15 cellular contexts compared by ENCODE assay signal in the genomic region with DNA sequence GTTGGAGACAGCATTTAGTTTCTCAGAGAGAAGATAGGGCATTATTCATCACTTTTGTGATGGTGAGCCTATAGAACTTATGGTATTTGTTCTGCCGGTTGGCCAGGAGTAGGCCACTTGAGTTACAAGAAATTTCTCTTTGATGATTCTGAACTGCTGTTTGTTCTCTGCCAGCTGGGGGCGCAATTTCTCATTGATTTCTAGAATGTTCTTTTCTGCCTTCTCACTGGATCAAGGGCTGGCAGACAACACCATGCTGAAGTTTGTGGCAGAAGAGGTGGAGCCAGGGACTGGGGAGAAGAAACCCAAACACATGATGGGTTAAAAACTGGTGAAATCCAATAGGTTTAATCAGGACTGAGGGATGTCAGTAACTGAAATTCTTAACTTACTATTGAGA.
DNase-seq lines count a peak whose midpoint lies in the region; ATAC-seq, FAIRE-seq and TF ChIP-seq lines count a peak whose summit lies in the region.
"Had no signal": no experiment of that assay in that cellular context is flagged by ENCODE, and none has a peak within 500 bp of the region (broad histone marks: within the 10 kb centered on the region; RNA-seq: fewer than 3 reads in every experiment).

No MANE protein-coding gene starts in this region.

- no peak overlapping the region for H3K4me3 ChIP-seq in cardiac muscle cell
- H3K4me3 ChIP-seq in HL-60 (replicated peaks; ENCODE audit: insufficient read depth, low read length), result no peak overlapping the region
- H3K4me3 ChIP-seq in upper lobe of right lung, result no peak overlapping the region
- H3K4me3 ChIP-seq in tibial nerve, result no peak overlapping the region
- H3K4me3 ChIP-seq: coronary artery, MG63 had no signal

- TF ChIP-seq CTCF in cardiac muscle cell (IDR thresholded peaks at IDR 0.05; ENCODE audit: low read depth, low read length), result peak; percentile 17
- peak; percentile 3 for TF ChIP-seq CTCF in HL-60 (IDR thresholded peaks at IDR 0.05; ENCODE audit: insufficient read depth, low read length)
- TF ChIP-seq CTCF in upper lobe of right lung (IDR thresholded peaks at IDR 0.05), result peak; percentile 12
- no peak for TF ChIP-seq CTCF in tibial nerve (IDR thresholded peaks at IDR 0.05)

- H3K36me3 ChIP-seq in cardiac muscle cell (no peaks in the 10 kb centered on the region), upper lobe of right lung (no peaks in the 10 kb centered on the region), tibial nerve (no peaks in the 10 kb centered on the region)
- H3K36me3 ChIP-seq: MG63 had no signal

- FAIRE-seq in TTC549 (lab: Jason Lieb, UNC), result peak; percentile 50
- no peak for FAIRE-seq in GM12892 (lab: Jason Lieb, UNC)

- DNase-seq in cardiac muscle cell (ENCODE audit: low read depth in 1 of 2, low spot score in 1 of 2) (peak in 1 of 2 donors; percentile 24), cardiac septum (ENCODE audit: low spot score) (no peak), HL-60 (ENCODE audit: low read depth in 1 of 2, low spot score in 1 of 2) (peak in 1 of 2 experiments; percentile 33), upper lobe of right lung (no peak), GM12892 (ENCODE audit: insufficient read length) (no peak), tibial nerve (ENCODE audit: low spot score in 2 of 2) (no peak)
- no peak for DNase-seq in activated T-cell treated with anti-CD3 and anti-CD28 coated beads, Interleukin-2, amount 50 U/mL, for 1 hour
- DNase-seq: DMS53; left colon; MG63; NCI-H2081 treated with DMSO at 0.1 percent for 48 hours; stimulated activated CD4-positive, alpha-beta T cell treated with anti-CD3 and anti-CD28 coated beads, Interleukin-4, amount 100 ng/mL, for 1 hour had no signal

- H3K9me3 ChIP-seq in cardiac muscle cell (ENCODE audit: low read depth) (no peaks in the 10 kb centered on the region), upper lobe of right lung (no peaks in the 10 kb centered on the region), tibial nerve (no peaks in the 10 kb centered on the region)
- H3K9me3 ChIP-seq: MG63 had no signal

- no peaks in the 10 kb centered on the region for H3K4me1 ChIP-seq in cardiac muscle cell (ENCODE audit: low read depth)
- no peaks in the 10 kb centered on the region for H3K4me1 ChIP-seq in upper lobe of right lung
- H3K4me1 ChIP-seq in tibial nerve, result no peaks in the 10 kb centered on the region

- 40 to 48% methylated on average over 2 of the region's 2 CpGs for WGBS in tibial nerve, 2 donors

- no peak overlapping the region for H3K27ac ChIP-seq in cardiac muscle cell
- no peak overlapping the region for H3K27ac ChIP-seq in HL-60 (replicated peaks)
- H3K27ac ChIP-seq in upper lobe of right lung, result no peak overlapping the region
- no peak overlapping the region for H3K27ac ChIP-seq in tibial nerve
- H3K27ac ChIP-seq: coronary artery had no signal

- ATAC-seq in upper lobe of right lung, result no peak
- ATAC-seq: left colon, Right ventricle myocardium inferior had no signal

- H3K27me3 ChIP-seq in cardiac muscle cell (no peaks in the 10 kb centered on the region), HL-60 (ENCODE audit: insufficient read depth, poor library complexity, severe bottlenecking) (no peaks in the 10 kb centered on the region), upper lobe of right lung (no peaks in the 10 kb centered on the region), tibial nerve (no peaks in the 10 kb centered on the region)

- TF ChIP-seq EP300 in tibial nerve (IDR thresholded peaks at IDR 0.05), result no peak

- no peak for TF ChIP-seq POLR2A in GM12892 (IDR thresholded peaks at IDR 0.05; ENCODE audit: low read depth, low read length)
- TF ChIP-seq POLR2A in tibial nerve (IDR thresholded peaks at IDR 0.05), result no peak

- intact Hi-C loops in cardiac septum (cut with DNase I), result no loop called here
- intact Hi-C loops in upper lobe of right lung (cut with DNase I), result no loop called here

Comparison
In these comparisons a context has a peak if more than half of its experiments do, and no peak if none do; other contexts are left out.
1. CTCF ChIP-seq: peak in cardiac muscle cell (single experiment), HL-60 (single experiment) and upper lobe of right lung (single experiment); none in tibial nerve (0 of 5).